Comparison of ENCODE assay signal across 10 cellular contexts in genomic region chr1:59302871-59303270, GRCh38.
"Had no signal": no experiment of that assay in that cellular context is flagged by ENCODE, and none has a peak within 500 bp of the region (broad histone marks: within the 10 kb centered on the region; RNA-seq: fewer than 3 reads in every experiment).

No MANE protein-coding gene starts in this region.

- DNase-seq: GM23248, GOT3, H7, H9, HCEC 1CT, HFFc6 had no signal

- H3K36me3 ChIP-seq: HAP-1 had no signal

- FAIRE-seq: H1 had no signal

- H3K4me3 ChIP-seq: GM23248, GM23338, HAP-1 had no signal

- ATAC-seq: GM23338, HCT116 had no signal

- H3K27ac ChIP-seq: GM23248 had no signal

- H3K9ac ChIP-seq: GM23248 had no signal

- H3K4me2 ChIP-seq: GM23338 had no signal

- H3K9me3 ChIP-seq: HAP-1 had no signal
